Comparison of ENCODE assay signal across 17 cellular contexts in the genomic region with DNA sequence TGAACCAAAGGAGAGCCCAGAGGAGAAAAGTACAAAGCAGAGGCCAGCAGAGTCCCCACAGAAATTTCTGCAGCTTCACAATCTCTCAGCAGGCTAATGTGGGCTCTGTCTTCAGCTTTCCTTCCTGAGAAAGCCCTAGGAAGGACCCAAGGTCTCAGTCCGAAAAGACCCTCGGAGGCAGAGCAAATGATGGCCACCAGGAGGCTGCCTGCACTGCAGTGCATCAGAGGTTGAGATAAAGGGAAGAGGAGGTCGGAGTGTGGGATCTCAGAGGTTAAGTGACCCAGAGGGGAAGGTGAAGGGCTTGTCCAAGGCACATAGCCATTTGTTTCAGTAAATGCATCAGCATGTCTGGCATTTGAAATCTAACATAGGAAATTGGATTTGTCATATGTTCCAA.
"Had no signal": no experiment of that assay in that cellular context is flagged by ENCODE, and none has a peak within 500 bp of the region (broad histone marks: within the 10 kb centered on the region; RNA-seq: fewer than 3 reads in every experiment).

No MANE protein-coding gene starts in this region.

- DNase-seq: activated CD4-positive, alpha-beta memory T cell treated with anti-CD3 and anti-CD28 coated beads for 36 hours; activated CD4-positive, alpha-beta T cell treated with anti-CD3 and anti-CD28 coated beads for 1 hour; activated gamma-delta T cell; activated T-cell treated with anti-CD3 and anti-CD28 coated beads, Interleukin-2, amount 50 U/mL, for 48 hours; amygdala; brain microvascular endothelial cell; esophagus squamous epithelium; foreskin fibroblast; heart left ventricle; left lung; stimulated activated CD4-positive, alpha-beta T cell treated with anti-CD3 and anti-CD28 coated beads, Interleukin-15, amount 100 ng/mL, for 24 hours; stimulated activated CD4-positive, alpha-beta T cell treated with anti-CD3 and anti-CD28 coated beads, Interleukin-4, amount 100 ng/mL, for 4 hours; stimulated activated naive CD8-positive, alpha-beta T cell treated with anti-CD3 and anti-CD28 coated beads, Interleukin-15, amount 100 ng/mL, for 72 hours; T-helper 2 cell had no signal

- H3K27me3 ChIP-seq: brain microvascular endothelial cell, esophagus squamous epithelium, heart left ventricle, left lung had no signal

- ATAC-seq: heart left ventricle; left lung; stimulated activated naive CD8-positive, alpha-beta T cell treated with anti-CD3 and anti-CD28 coated beads, Interleukin-15, amount 100 ng/mL, for 72 hours had no signal

- H3K9me3 ChIP-seq: esophagus squamous epithelium, heart left ventricle, left lung, thoracic aorta had no signal

- H3K36me3 ChIP-seq: brain microvascular endothelial cell, esophagus squamous epithelium, heart left ventricle, left lung, thoracic aorta had no signal

- H3K27me3 Mint-ChIP-seq: activated naive CD8-positive, alpha-beta T cell; dendritic cell treated with granulocyte-macrophage colony-stimulating factor and Interleukin-4, amounts not matched to agents 40 ng/mL and 50 ng/mL, for 4 days; stimulated activated naive CD8-positive, alpha-beta T cell treated with anti-CD3 and anti-CD28 coated beads, Interleukin-15, amount 100 ng/mL, for 72 hours had no signal

- H3K4me1 Mint-ChIP-seq: stimulated activated naive CD8-positive, alpha-beta T cell treated with anti-CD3 and anti-CD28 coated beads, Interleukin-15, amount 100 ng/mL, for 72 hours had no signal

- H3K4me3 Mint-ChIP-seq: activated CD4-positive, alpha-beta memory T cell treated with anti-CD3 and anti-CD28 coated beads for 36 hours; activated naive CD8-positive, alpha-beta T cell; dendritic cell treated with granulocyte-macrophage colony-stimulating factor and Interleukin-4, amounts not matched to agents 40 ng/mL and 50 ng/mL, for 4 days; stimulated activated naive CD8-positive, alpha-beta T cell treated with anti-CD3 and anti-CD28 coated beads, Interleukin-15, amount 100 ng/mL, for 72 hours had no signal

- H3K9me3 Mint-ChIP-seq: activated CD4-positive, alpha-beta memory T cell treated with anti-CD3 and anti-CD28 coated beads for 36 hours; dendritic cell treated with granulocyte-macrophage colony-stimulating factor and Interleukin-4, amounts not matched to agents 40 ng/mL and 50 ng/mL, for 4 days; stimulated activated naive CD8-positive, alpha-beta T cell treated with anti-CD3 and anti-CD28 coated beads, Interleukin-15, amount 100 ng/mL, for 72 hours had no signal

- H3K27ac Mint-ChIP-seq: activated CD4-positive, alpha-beta memory T cell treated with anti-CD3 and anti-CD28 coated beads for 36 hours; activated naive CD8-positive, alpha-beta T cell; dendritic cell treated with granulocyte-macrophage colony-stimulating factor and Interleukin-4, amounts not matched to agents 40 ng/mL and 50 ng/mL, for 4 days; stimulated activated naive CD8-positive, alpha-beta T cell treated with anti-CD3 and anti-CD28 coated beads, Interleukin-15, amount 100 ng/mL, for 72 hours had no signal

- H3K36me3 Mint-ChIP-seq: activated CD4-positive, alpha-beta memory T cell treated with anti-CD3 and anti-CD28 coated beads for 36 hours; activated naive CD8-positive, alpha-beta T cell had no signal

- H3K4me3 ChIP-seq: esophagus squamous epithelium, heart left ventricle, left lung, thoracic aorta had no signal

- H3K27ac ChIP-seq: brain microvascular endothelial cell, esophagus squamous epithelium, heart left ventricle, left lung, thoracic aorta had no signal
